In the genomic region with DNA sequence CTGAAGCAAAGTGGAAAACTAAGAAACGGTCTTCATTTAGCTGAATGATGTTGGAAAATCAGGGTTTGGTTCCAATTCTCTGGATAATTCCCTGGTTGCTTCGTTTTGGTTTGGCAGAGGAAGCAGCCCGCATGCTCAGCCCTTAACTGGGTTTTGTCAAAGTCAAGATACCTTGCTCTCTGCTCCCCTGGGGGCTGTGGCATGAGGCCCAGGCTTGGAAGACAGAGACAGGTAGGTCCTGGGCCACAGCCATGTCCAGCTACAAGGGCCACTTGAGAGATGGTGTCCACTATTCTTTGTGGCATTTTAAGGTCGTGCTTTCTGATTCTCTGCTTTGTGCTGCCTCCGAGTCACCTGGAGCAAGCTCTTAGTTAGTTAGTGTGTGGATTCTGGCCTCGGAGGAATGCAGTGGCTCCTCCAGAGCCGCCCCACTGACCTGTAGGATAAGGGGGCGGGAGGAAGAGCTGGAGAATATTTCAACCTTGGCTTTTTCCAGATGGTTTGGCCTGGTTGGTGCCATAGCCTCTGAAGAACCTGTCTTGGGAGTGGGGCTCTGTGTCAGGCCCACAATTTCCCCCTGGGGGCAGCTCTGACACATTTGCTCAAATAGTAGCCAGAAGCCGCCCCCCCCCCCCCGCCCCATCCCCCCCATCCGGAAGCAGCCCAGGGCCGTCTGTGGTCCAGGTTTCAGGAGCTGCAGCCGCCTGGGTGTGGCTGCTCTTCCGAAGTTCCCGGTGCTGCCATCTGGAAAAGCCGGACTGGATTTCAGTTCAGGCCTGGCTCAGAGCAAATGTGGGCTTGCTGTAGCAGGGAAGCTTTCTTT, we compare ENCODE assay signal across 10 cellular contexts.
DNase-seq lines count a peak whose midpoint lies in the region; ATAC-seq and TF ChIP-seq lines count a peak whose summit lies in the region.
"Had no signal": no experiment of that assay in that cellular context is flagged by ENCODE, and none has a peak within 500 bp of the region (broad histone marks: within the 10 kb centered on the region; RNA-seq: fewer than 3 reads in every experiment).

No MANE protein-coding gene starts in this region.

- H3K36me3 ChIP-seq in heart right ventricle (no peaks in the 10 kb centered on the region), right atrium auricular region (no peaks in the 10 kb centered on the region), colonic mucosa (no peaks in the 10 kb centered on the region), transverse colon (no peaks in the 10 kb centered on the region)
- no peaks in the 10 kb centered on the region for H3K36me3 ChIP-seq in CD8-positive, alpha-beta T cell (ENCODE audit: insufficient read depth, low read length)

- H3K4me3 ChIP-seq in heart right ventricle, result no peak overlapping the region
- H3K4me3 ChIP-seq in right atrium auricular region, result no peak overlapping the region
- no peak overlapping the region for H3K4me3 ChIP-seq in colonic mucosa
- no peak overlapping the region for H3K4me3 ChIP-seq in transverse colon
- H3K4me3 ChIP-seq in CD8-positive, alpha-beta T cell (ENCODE audit: low read depth, low read length), result no peak overlapping the region

- H3K27me3 ChIP-seq in heart right ventricle (no peaks in the 10 kb centered on the region), right atrium auricular region (peaks cover 0 to 3% of the 10 kb centered on the region in 2 donors), colonic mucosa (no peaks in the 10 kb centered on the region), transverse colon (no peaks in the 10 kb centered on the region)
- H3K27me3 ChIP-seq in CD8-positive, alpha-beta T cell (ENCODE audit: insufficient read depth, low read length), result no peaks in the 10 kb centered on the region

- no peaks in the 10 kb centered on the region for H3K9me3 Mint-ChIP-seq in CD8-positive, alpha-beta T cell
- H3K9me3 Mint-ChIP-seq: activated CD4-positive, alpha-beta T cell treated with anti-CD3 and anti-CD28 coated beads, Interleukin-2, amount 10 ng/mL, durations not matched to agents 24 days and 14 days; activated naive CD8-positive, alpha-beta T cell treated with anti-CD3 and anti-CD28 coated beads, Interleukin-2, amount 10 ng/mL, durations not matched to agents 7 days and 5 days had no signal

- TF ChIP-seq POLR2A in transverse colon (IDR thresholded peaks at IDR 0.05), result no peak

- H3K9me3 ChIP-seq in heart right ventricle, result no peaks in the 10 kb centered on the region
- no peaks in the 10 kb centered on the region for H3K9me3 ChIP-seq in right atrium auricular region
- H3K9me3 ChIP-seq in colonic mucosa, result no peaks in the 10 kb centered on the region
- no peaks in the 10 kb centered on the region for H3K9me3 ChIP-seq in transverse colon
- H3K9me3 ChIP-seq in CD8-positive, alpha-beta T cell (ENCODE audit: low read length), result no peaks in the 10 kb centered on the region

- no peak for TF ChIP-seq EP300 in transverse colon (IDR thresholded peaks at IDR 0.05; ENCODE audit: low read depth)

- TF ChIP-seq CTCF in heart right ventricle (IDR thresholded peaks at IDR 0.05) (no peak), right atrium auricular region (IDR thresholded peaks at IDR 0.05) (no peak), colonic mucosa (IDR thresholded peaks at IDR 0.05) (no peak), transverse colon (IDR thresholded peaks at IDR 0.05) (no peak)
- no peak for TF ChIP-seq CTCF in CD8-positive, alpha-beta T cell (IDR thresholded peaks at IDR 0.05)

- POLR2A ChIA-PET in CD8-positive, alpha-beta T cell (lab: Charles Lee), result no interaction called here

- H3K4me3 Mint-ChIP-seq in CD8-positive, alpha-beta T cell, result no peak overlapping the region
- H3K4me3 Mint-ChIP-seq: activated CD4-positive, alpha-beta T cell treated with anti-CD3 and anti-CD28 coated beads, Interleukin-2, amount 10 ng/mL, durations not matched to agents 24 days and 14 days; activated naive CD8-positive, alpha-beta T cell treated with anti-CD3 and anti-CD28 coated beads, Interleukin-2, amount 10 ng/mL, durations not matched to agents 7 days and 5 days had no signal

- CTCF ChIA-PET in CD8-positive, alpha-beta T cell (lab: Charles Lee), result no interaction called here

- intact Hi-C loops in heart right ventricle (cut with DNase I), result loop anchor here in 2 of 10 donors (5.0 to 10.0 kb wide), 2 partner anchors 145 to 147 kb away; a partner anchor contains a TSS
- intact Hi-C loops in colonic mucosa (cut with DNase I), result loop anchor here (10.0 kb wide), 1 partner anchor 147 kb away; a partner anchor contains a TSS
- intact Hi-C loops in transverse colon (cut with DNase I; ENCODE audit: low total_unique reads), result no loop called here
- intact Hi-C loops in CD8-positive, alpha-beta T cell (cut with DNase I, micrococcal nuclease), result no loop called here

- H3K36me3 Mint-ChIP-seq in CD8-positive, alpha-beta T cell, result no peaks in the 10 kb centered on the region

- DNase-seq in heart right ventricle (peak; percentile 15 to 16), right atrium auricular region (ENCODE audit: low spot score) (no peak), NCI-H2196 treated with DMSO at 0.1 percent for 48 hours (lab: John Stamatoyannopoulos, UW; ENCODE audit: unreplicated experiment) (peak; percentile 11), colonic mucosa (peak; percentile 62), transverse colon (peak; percentile 28), NCI-H128 (lab: John Stamatoyannopoulos, UW; ENCODE audit: unreplicated experiment) (no peak)
- no peak for DNase-seq in CD8-positive, alpha-beta T cell
- DNase-seq: activated CD4-positive, alpha-beta T cell treated with anti-CD3 and anti-CD28 coated beads, Interleukin-2, amount 10 ng/mL, durations not matched to agents 24 days and 14 days; activated naive CD8-positive, alpha-beta T cell treated with anti-CD3 and anti-CD28 coated beads, Interleukin-2, amount 10 ng/mL, durations not matched to agents 7 days and 5 days had no signal

- H3K27ac Mint-ChIP-seq in CD8-positive, alpha-beta T cell, result no peak overlapping the region
- H3K27ac Mint-ChIP-seq: activated CD4-positive, alpha-beta T cell treated with anti-CD3 and anti-CD28 coated beads, Interleukin-2, amount 10 ng/mL, durations not matched to agents 24 days and 14 days; activated naive CD8-positive, alpha-beta T cell treated with anti-CD3 and anti-CD28 coated beads, Interleukin-2, amount 10 ng/mL, durations not matched to agents 7 days and 5 days had no signal

- H3K27me3 Mint-ChIP-seq in CD8-positive, alpha-beta T cell (ENCODE audit: low read depth), result no peaks in the 10 kb centered on the region
- H3K27me3 Mint-ChIP-seq: activated CD4-positive, alpha-beta T cell treated with anti-CD3 and anti-CD28 coated beads, Interleukin-2, amount 10 ng/mL, durations not matched to agents 24 days and 14 days had no signal

- H3K9ac ChIP-seq in colonic mucosa (ENCODE audit: low read depth in 2 of 2, low read length in 2 of 2), result no peak overlapping the region

- in situ Hi-C loops in transverse colon (cut with MboI; ENCODE audit: low pct_ligation_motif_present in 1 of 4, low pct_unique_long_range_greater_than_20kb in 1 of 4, low sequenced_read_pairs in 3 of 4), result no loop called here

- WGBS in heart right ventricle, 2 donors, result 42 to 50% methylated on average over 13 to 16 of the region's 16 CpGs
- 38 to 40% methylated on average over 1 to 15 of the region's 16 CpGs for WGBS in transverse colon (ENCODE audit: low coverage in 1 of 2), 2 donors

- H3K27ac ChIP-seq in heart right ventricle (no peak overlapping the region), right atrium auricular region (no peak overlapping the region), colonic mucosa (no peak overlapping the region), transverse colon (peak overlapping the region in 1 of 4 donors; percentile 21)
- no peak overlapping the region for H3K27ac ChIP-seq in CD8-positive, alpha-beta T cell (ENCODE audit: low read depth, low read length)

- H3K4me1 Mint-ChIP-seq in CD8-positive, alpha-beta T cell (ENCODE audit: low read depth), result no peaks in the 10 kb centered on the region
- H3K4me1 Mint-ChIP-seq: activated CD4-positive, alpha-beta T cell treated with anti-CD3 and anti-CD28 coated beads, Interleukin-2, amount 10 ng/mL, durations not matched to agents 24 days and 14 days; activated naive CD8-positive, alpha-beta T cell treated with anti-CD3 and anti-CD28 coated beads, Interleukin-2, amount 10 ng/mL, durations not matched to agents 7 days and 5 days had no signal

- H3K4me1 ChIP-seq in heart right ventricle (peaks cover 0 to 5% (median under 1%) of the 10 kb centered on the region in 9 donors), right atrium auricular region (peaks cover 0 to 13% of the 10 kb centered on the region in 2 donors), colonic mucosa (no peaks in the 10 kb centered on the region), transverse colon (peaks cover 0 to 2% (median 0%) of the 10 kb centered on the region in 4 donors)
- no peaks in the 10 kb centered on the region for H3K4me1 ChIP-seq in CD8-positive, alpha-beta T cell (ENCODE audit: insufficient read depth, low read length)

- ATAC-seq in heart right ventricle, result peak in 2 of 8 donors; percentile 32 to 55
- ATAC-seq in HG03135 (IDR thresholded peaks at IDR 0.05; ENCODE audit: unreplicated experiment), result no peak
- ATAC-seq in CD8-positive, alpha-beta T cell, result no peak

Comparison
In these comparisons a context has a peak if more than half of its experiments do, and no peak if none do; other contexts are left out.
1. DNase-seq: peak in heart right ventricle (2 of 2), NCI-H2196 treated with DMSO at 0.1 percent for 48 hours (single experiment), colonic mucosa (single experiment) and transverse colon (single experiment); none in right atrium auricular region (single experiment), NCI-H128 (single experiment) and CD8-positive, alpha-beta T cell (0 of 7).